In genomic region chr14:69096766-69097475, GRCh38 we compare ENCODE assay signal across 17 cellular contexts. TPM values are rescaled to one million over a fixed set of nuclear protein-coding genes. Genes with fewer than 3 reads are reported as not detected.
DNase-seq lines count a peak whose midpoint lies in the region; ATAC-seq and TF ChIP-seq lines count a peak whose summit lies in the region.
"Had no signal": no experiment of that assay in that cellular context is flagged by ENCODE, and none has a peak within 500 bp of the region (broad histone marks: within the 10 kb centered on the region; RNA-seq: fewer than 3 reads in every experiment).

No MANE protein-coding gene starts in this region.

- H3K36me3 ChIP-seq in esophagus muscularis mucosa = peaks cover 0 to 4% (median 3%) of the 10 kb centered on the region in 4 donors
- H3K36me3 ChIP-seq in mammary epithelial cell (ENCODE audit: insufficient read depth, low read length) = peaks cover 1% of the 10 kb centered on the region
- H3K36me3 ChIP-seq: ovary had no signal

- peak overlapping the region; percentile 35 to 47 for H3K27ac Mint-ChIP-seq in activated naive CD4-positive, alpha-beta T cell treated with anti-CD3 and anti-CD28 coated beads, Interleukin-2, amount 50 U/mL, for 72 hours
- no peak overlapping the region for H3K27ac Mint-ChIP-seq in activated naive CD4-positive, alpha-beta T cell treated with anti-CD3 and anti-CD28 coated beads for 36 hours
- H3K27ac Mint-ChIP-seq in nephron = peak overlapping the region in 2 of 3 experiments; percentile 47 to 59

- peaks cover 31% of the 10 kb centered on the region for H3K4me1 Mint-ChIP-seq in activated naive CD4-positive, alpha-beta T cell treated with anti-CD3 and anti-CD28 coated beads for 36 hours (ENCODE audit: low read depth)
- peaks cover 13% of the 10 kb centered on the region for H3K4me1 Mint-ChIP-seq in nephron

- no peak for DNase-seq in activated naive CD4-positive, alpha-beta T cell treated with anti-CD3 and anti-CD28 coated beads, Interleukin-2, amount 50 U/mL, for 72 hours (ENCODE audit: low spot score in 2 of 2)
- no peak for DNase-seq in activated naive CD4-positive, alpha-beta T cell treated with anti-CD3 and anti-CD28 coated beads for 36 hours
- DNase-seq in esophagus muscularis mucosa (ENCODE audit: extremely low spot score) (no peak), SIG-M5 (lab: John Stamatoyannopoulos, UW) (no peak), NCI-H1417 treated with DMSO at 0.1 percent for 48 hours (lab: John Stamatoyannopoulos, UW) (no peak), mammary epithelial cell (no peak), occipital lobe (lab: John Stamatoyannopoulos, UW) (no peak)
- DNase-seq: COR-L47; foreskin melanocyte; Kasumi-1; midbrain; NCI-H526; ovary; stimulated activated CD4-positive, alpha-beta T cell treated with anti-CD3 and anti-CD28 coated beads, Interleukin-12 subunit alpha, Interleukin-12 subunit beta, amount 100 ng/mL, for 4 hours; stimulated activated naive CD8-positive, alpha-beta T cell treated with anti-CD3 and anti-CD28 coated beads, Interleukin-15, amount 100 ng/mL, for 72 hours had no signal

- H3K4me3 Mint-ChIP-seq in activated naive CD4-positive, alpha-beta T cell treated with anti-CD3 and anti-CD28 coated beads for 36 hours = no peak overlapping the region
- H3K4me3 Mint-ChIP-seq in nephron = no peak overlapping the region
- H3K4me3 Mint-ChIP-seq: stimulated activated naive CD8-positive, alpha-beta T cell treated with anti-CD3 and anti-CD28 coated beads, Interleukin-15, amount 100 ng/mL, for 72 hours had no signal

- no peak for TF ChIP-seq POLR2A in esophagus muscularis mucosa (IDR thresholded peaks at IDR 0.05; ENCODE audit: low read depth)

- WGBS in esophagus muscularis mucosa = 45% methylated on average over 4 of the region's 4 CpGs
- WGBS in mammary epithelial cell (ENCODE audit: low coverage, missing lambda C conversion rate) = 23% methylated on average over 4 of the region's 4 CpGs

- no peak overlapping the region for H3K9ac ChIP-seq in mammary epithelial cell (ENCODE audit: insufficient read depth, low read length)

- no peak overlapping the region for H3K4me3 ChIP-seq in esophagus muscularis mucosa
- H3K4me3 ChIP-seq in mammary epithelial cell (replicated peaks in 1 of 3; ENCODE audit: insufficient read depth in 1 of 3, low read depth in 2 of 3, low read length in 3 of 3) = no peak overlapping the region
- H3K4me3 ChIP-seq: ovary had no signal

- CTCF ChIA-PET in activated naive CD4-positive, alpha-beta T cell treated with anti-CD3 and anti-CD28 coated beads for 36 hours (lab: Charles Lee) = interaction anchor here (0.9 to 1.2 kb wide), 2 partner anchors 11 to 36 kb away, joined by 3 read pairs; no protein-coding TSS in a partner anchor
- CTCF ChIA-PET in mammary epithelial cell (lab: Charles Lee; ENCODE audit: low non-redundant PET) = interaction anchor here (0.5 kb wide), 1 partner anchor 203 kb away, joined by 4 read pairs; no protein-coding TSS in a partner anchor

- H3K27me3 Mint-ChIP-seq in activated naive CD4-positive, alpha-beta T cell treated with anti-CD3 and anti-CD28 coated beads for 36 hours (ENCODE audit: low read depth) = no peaks in the 10 kb centered on the region
- no peaks in the 10 kb centered on the region for H3K27me3 Mint-ChIP-seq in nephron (ENCODE audit: low read depth)
- H3K27me3 Mint-ChIP-seq: stimulated activated naive CD8-positive, alpha-beta T cell treated with anti-CD3 and anti-CD28 coated beads, Interleukin-15, amount 100 ng/mL, for 72 hours had no signal

- H3K9me3 ChIP-seq in esophagus muscularis mucosa (no peaks in the 10 kb centered on the region), mammary epithelial cell (replicated peaks; ENCODE audit: insufficient read depth, low read length) (no peaks in the 10 kb centered on the region)
- H3K9me3 ChIP-seq: ovary had no signal

- H3K27me3 ChIP-seq in esophagus muscularis mucosa (no peaks in the 10 kb centered on the region), mammary epithelial cell (ENCODE audit: insufficient read depth, low read length) (no peaks in the 10 kb centered on the region)
- H3K27me3 ChIP-seq: ovary had no signal

- TF ChIP-seq EP300 in esophagus muscularis mucosa (IDR thresholded peaks at IDR 0.05) = no peak

- BruUV-seq in mammary epithelial cell (replicated peaks; lab: Mats Ljungman, UMichigan) = no TSS peak

- dilution Hi-C loops in mammary epithelial cell (cut with HindIII; ENCODE audit: low sequenced_read_pairs) = loop anchor here (10.0 to 25.0 kb wide), 2 partner anchors 132 to 235 kb away; no protein-coding TSS in a partner anchor

- intact Hi-C loops in activated naive CD4-positive, alpha-beta T cell treated with anti-CD3 and anti-CD28 coated beads for 36 hours (cut with micrococcal nuclease) = loop anchor here (1.0 kb wide), 1 partner anchor 15 kb away; no protein-coding TSS in a partner anchor
- intact Hi-C loops in esophagus muscularis mucosa (cut with DNase I) (no loop called here), mammary epithelial cell (cut with micrococcal nuclease) (no loop called here)

- no peak for ATAC-seq in activated naive CD4-positive, alpha-beta T cell treated with anti-CD3 and anti-CD28 coated beads, Interleukin-2, amount 50 U/mL, for 72 hours
- ATAC-seq: stimulated activated naive CD8-positive, alpha-beta T cell treated with anti-CD3 and anti-CD28 coated beads, Interleukin-15, amount 100 ng/mL, for 72 hours had no signal

- H3K4me2 ChIP-seq in mammary epithelial cell (ENCODE audit: insufficient read depth, low read depth, low read length) = no peak overlapping the region

- H3K4me1 ChIP-seq in esophagus muscularis mucosa (peaks cover 13 to 66% (median 56%) of the 10 kb centered on the region in 4 donors), mammary epithelial cell (ENCODE audit: insufficient read depth, low read length) (peaks cover 29% of the 10 kb centered on the region)

- no peaks in the 10 kb centered on the region for H4K20me1 ChIP-seq in mammary epithelial cell (ENCODE audit: insufficient read depth, low read length)

- H3K79me2 ChIP-seq in mammary epithelial cell (ENCODE audit: insufficient read depth, low read length) = peaks cover 23% of the 10 kb centered on the region

- H3K9me3 Mint-ChIP-seq in activated naive CD4-positive, alpha-beta T cell treated with anti-CD3 and anti-CD28 coated beads, Interleukin-2, amount 50 U/mL, for 72 hours = no peaks in the 10 kb centered on the region
- no peaks in the 10 kb centered on the region for H3K9me3 Mint-ChIP-seq in activated naive CD4-positive, alpha-beta T cell treated with anti-CD3 and anti-CD28 coated beads for 36 hours
- no peaks in the 10 kb centered on the region for H3K9me3 Mint-ChIP-seq in nephron
- H3K9me3 Mint-ChIP-seq: stimulated activated naive CD8-positive, alpha-beta T cell treated with anti-CD3 and anti-CD28 coated beads, Interleukin-15, amount 100 ng/mL, for 72 hours had no signal

- H3K36me3 Mint-ChIP-seq in activated naive CD4-positive, alpha-beta T cell treated with anti-CD3 and anti-CD28 coated beads, Interleukin-2, amount 50 U/mL, for 72 hours = no peaks in the 10 kb centered on the region
- H3K36me3 Mint-ChIP-seq in activated naive CD4-positive, alpha-beta T cell treated with anti-CD3 and anti-CD28 coated beads for 36 hours (ENCODE audit: low read depth) = peaks cover 2% of the 10 kb centered on the region
- H3K36me3 Mint-ChIP-seq in nephron (ENCODE audit: low read depth) = peaks cover 19% of the 10 kb centered on the region

- TF ChIP-seq CTCF in esophagus muscularis mucosa (IDR thresholded peaks at IDR 0.05) (no peak), nephron (IDR thresholded peaks at IDR 0.05; ENCODE audit: unreplicated experiment in 3 of 3) (no peak), mammary epithelial cell (conservative IDR thresholded peaks at IDR 0.05 in 1 of 2, IDR thresholded peaks at IDR 0.05 in 1 of 2; ENCODE audit: extremely low read depth in 1 of 2, insufficient read depth in 1 of 2, low read depth in 1 of 2, low read length in 2 of 2) (no peak)

- in situ Hi-C loops in mammary epithelial cell (cut with MboI; ENCODE audit: low sequenced_read_pairs in 2 of 2) = loop anchor here (10.0 to 25.0 kb wide), 2 partner anchors 152 to 185 kb away; no protein-coding TSS in a partner anchor

- no peak overlapping the region for H2AFZ ChIP-seq in mammary epithelial cell (ENCODE audit: low read depth, low read length)

- H3K27ac ChIP-seq in esophagus muscularis mucosa (replicated peaks in 1 of 4) = peak overlapping the region; percentile 58 to 78 (median 72)
- no peak overlapping the region for H3K27ac ChIP-seq in mammary epithelial cell (ENCODE audit: insufficient read depth, low read depth, low read length)
- H3K27ac ChIP-seq: HL-60 had no signal

RNA-seq across cellular contexts. Expression of gene DCAF5, which starts 56.0 kb away (rescaled TPM):
- 10 to 100 TPM; 37.2 to 41.5 TPM for total RNA-seq in activated naive CD4-positive, alpha-beta T cell treated with anti-CD3 and anti-CD28 coated beads, Interleukin-2, amount 50 U/mL, for 72 hours
- total RNA-seq in activated naive CD4-positive, alpha-beta T cell treated with anti-CD3 and anti-CD28 coated beads for 36 hours = 10 to 100 TPM; 34.5 to 35.1 TPM
- total RNA-seq in esophagus muscularis mucosa (10 to 100 TPM; 37.4 to 67.1 (median 46.4) TPM), mammary epithelial cell (10 to 100 TPM; 39.6 to 49.2 TPM), occipital lobe (37.1 TPM)
- 35.6 TPM for polyA plus RNA-seq in mammary epithelial cell
- polyA minus RNA-seq in mammary epithelial cell = 46.7 TPM
